Comparison of ENCODE assay signal across 10 cellular contexts in genomic region chr1:61054636-61055035, GRCh38. TPM values are rescaled to one million over a fixed set of nuclear protein-coding genes. Genes with fewer than 3 reads are reported as not detected.
DNase-seq lines count a peak whose midpoint lies in the region; ATAC-seq, FAIRE-seq and TF ChIP-seq lines count a peak whose summit lies in the region.
"Had no signal": no experiment of that assay in that cellular context is flagged by ENCODE, and none has a peak within 500 bp of the region (broad histone marks: within the 10 kb centered on the region; RNA-seq: fewer than 3 reads in every experiment).

No MANE protein-coding gene starts in this region.

- H2AFZ ChIP-seq in astrocyte (ENCODE audit: low read depth, low read length): no peak overlapping the region

- H3K4me1 ChIP-seq in astrocyte (ENCODE audit: insufficient read depth, low read length): peaks cover 3% of the 10 kb centered on the region
- peaks cover 27 to 73% (median 54%) of the 10 kb centered on the region in 4 donors for H3K4me1 ChIP-seq in stomach

- CTCF ChIA-PET in activated naive CD4-positive, alpha-beta T cell treated with anti-CD3 and anti-CD28 coated beads for 36 hours (lab: Charles Lee): interaction anchor here (2.1 kb wide), 1 partner anchor 12 kb away, joined by 8 read pairs; no protein-coding TSS in a partner anchor

- TF ChIP-seq POLR2A in stomach (IDR thresholded peaks at IDR 0.05): no peak

- H3K27ac Mint-ChIP-seq in astrocyte (ENCODE audit: unreplicated experiment): no peak overlapping the region
- H3K27ac Mint-ChIP-seq in activated naive CD4-positive, alpha-beta T cell treated with anti-CD3 and anti-CD28 coated beads for 36 hours: no peak overlapping the region

- intact Hi-C loops in left colon (cut with DNase I, micrococcal nuclease) (loop anchor here (10.0 kb wide), 2 partner anchors 180 to 400 kb away; no protein-coding TSS in a partner anchor), stomach (cut with DNase I; ENCODE audit: low total_unique reads) (loop anchor here (5.0 kb wide), 1 partner anchor 398 kb away; no protein-coding TSS in a partner anchor)
- intact Hi-C loops in activated naive CD4-positive, alpha-beta T cell treated with anti-CD3 and anti-CD28 coated beads for 36 hours (cut with micrococcal nuclease): loop anchor here (5.0 kb wide), 2 partner anchors 218 to 263 kb away; no protein-coding TSS in a partner anchor

- peak; percentile 55 for ATAC-seq in left colon
- ATAC-seq in omental fat pad (ENCODE audit: low FRiP score): no peak

- 65 to 80% (median 74%) methylated on average over 11 of the region's 11 CpGs for WGBS in stomach, 5 donors

- H3K9me3 ChIP-seq in astrocyte (ENCODE audit: insufficient read depth, low read depth, low read length) (no peaks in the 10 kb centered on the region), stomach (no peaks in the 10 kb centered on the region)

- DNase-seq in H7 (peak; percentile 51), astrocyte (ENCODE audit: low read depth) (no peak), left colon (peak; percentile 69 to 70), stomach (no peak), NCI-H187 treated with DMSO at 0.1 percent for 48 hours (lab: John Stamatoyannopoulos, UW) (no peak), omental fat pad (ENCODE audit: low spot score) (no peak)
- DNase-seq in activated naive CD4-positive, alpha-beta T cell treated with anti-CD3 and anti-CD28 coated beads for 36 hours: no peak
- DNase-seq: activated effector memory CD4-positive, alpha-beta T cell treated with Interleukin-2 at 50 U/mL for 16 hours; NCI-H774; stimulated activated CD4-positive, alpha-beta T cell treated with anti-CD3 and anti-CD28 coated beads, Interleukin-4, amount 100 ng/mL, for 24 hours had no signal

- TF ChIP-seq CTCF in astrocyte (IDR thresholded peaks at IDR 0.05; ENCODE audit: insufficient read depth, low read depth, low read length) (no peak), stomach (IDR thresholded peaks at IDR 0.05) (no peak), omental fat pad (IDR thresholded peaks at IDR 0.05) (no peak)

- H3K27me3 ChIP-seq in H7 (ENCODE audit: control insufficient read depth, insufficient read depth, low read length) (peaks cover 66% of the 10 kb centered on the region), astrocyte (ENCODE audit: insufficient read depth, low read length) (peaks cover 57% of the 10 kb centered on the region), stomach (peaks cover 0 to 21% (median 0%) of the 10 kb centered on the region in 3 donors)

- no peak for FAIRE-seq in astrocyte (lab: Jason Lieb, UNC)

- H3K27ac ChIP-seq in astrocyte (ENCODE audit: low read depth, low read length) (no peak overlapping the region), stomach (peak overlapping the region; percentile 62 to 95 (median 93))

- H3K4me3 ChIP-seq in H7 (ENCODE audit: insufficient read depth, low read depth, low read length): no peak overlapping the region; the same call in 1 of the 2 replicates
- H3K4me3 ChIP-seq in astrocyte (ENCODE audit: insufficient read depth, low read depth, low read length): no peak overlapping the region
- H3K4me3 ChIP-seq in stomach: no peak overlapping the region

- H3K36me3 ChIP-seq in H7 (replicated peaks; ENCODE audit: control insufficient read depth, insufficient read depth, low read length) (no peaks in the 10 kb centered on the region), astrocyte (ENCODE audit: insufficient read depth, low read length) (no peaks in the 10 kb centered on the region), stomach (no peaks in the 10 kb centered on the region)

- H3K27me3 Mint-ChIP-seq in astrocyte (ENCODE audit: low read depth, unreplicated experiment): peaks cover 63% of the 10 kb centered on the region
- H3K27me3 Mint-ChIP-seq in activated naive CD4-positive, alpha-beta T cell treated with anti-CD3 and anti-CD28 coated beads for 36 hours (ENCODE audit: low read depth): peaks cover 64% of the 10 kb centered on the region

- H3K9me3 Mint-ChIP-seq in astrocyte (ENCODE audit: unreplicated experiment): no peaks in the 10 kb centered on the region
- H3K9me3 Mint-ChIP-seq in activated naive CD4-positive, alpha-beta T cell treated with anti-CD3 and anti-CD28 coated beads for 36 hours: no peaks in the 10 kb centered on the region

- peaks cover 6% of the 10 kb centered on the region for H3K4me1 Mint-ChIP-seq in astrocyte (ENCODE audit: low read depth, unreplicated experiment)
- H3K4me1 Mint-ChIP-seq in activated naive CD4-positive, alpha-beta T cell treated with anti-CD3 and anti-CD28 coated beads for 36 hours (ENCODE audit: low read depth): peaks cover 33% of the 10 kb centered on the region

- H3K4me2 ChIP-seq in astrocyte (ENCODE audit: low read length): no peak overlapping the region

- H3K36me3 Mint-ChIP-seq in astrocyte (ENCODE audit: low read depth, unreplicated experiment): no peaks in the 10 kb centered on the region
- no peaks in the 10 kb centered on the region for H3K36me3 Mint-ChIP-seq in activated naive CD4-positive, alpha-beta T cell treated with anti-CD3 and anti-CD28 coated beads for 36 hours (ENCODE audit: low read depth)

- H3K4me3 Mint-ChIP-seq in astrocyte (ENCODE audit: unreplicated experiment): peak overlapping the region; percentile 45
- no peak overlapping the region for H3K4me3 Mint-ChIP-seq in activated naive CD4-positive, alpha-beta T cell treated with anti-CD3 and anti-CD28 coated beads for 36 hours

- H3K79me2 ChIP-seq in astrocyte (ENCODE audit: insufficient read depth, low read length): no peaks in the 10 kb centered on the region

- TF ChIP-seq EP300 in stomach (IDR thresholded peaks at IDR 0.05): no peak

- H3K9ac ChIP-seq in astrocyte (ENCODE audit: low read length): no peak overlapping the region

- peaks cover 7% of the 10 kb centered on the region for H4K20me1 ChIP-seq in astrocyte (ENCODE audit: insufficient read depth, low read length)

RNA-seq across cellular contexts. Expression of gene NFIA, which starts 27.7 kb away (rescaled TPM):
- total RNA-seq in H7 (2014; rRNA removed; shearing (Covaris generic)): 8.4 and 11.3 TPM in 2 replicates
- total RNA-seq in astrocyte: 4.6 and 7.2 TPM in 2 replicates
- 10 to 100 TPM; 51.1 to 51.4 TPM for total RNA-seq in left colon
- 100 to 1,000 TPM in 1 of 5 donors, 10 to 100 TPM in 4; 16.8 to 108 (median 61.0) TPM for total RNA-seq in stomach
- 10 to 100 TPM in 2 of 3 donors, 1 to 10 TPM in 1; 9.6 to 11.9 (median 10.0) TPM for polyA plus RNA-seq in stomach
- total RNA-seq in omental fat pad: 100 to 1,000 TPM in 1 of 4 donors, 10 to 100 TPM in 3; 61.1 to 159 (median 77.5) TPM
- total RNA-seq in activated naive CD4-positive, alpha-beta T cell treated with anti-CD3 and anti-CD28 coated beads for 36 hours: 1 to 10 TPM in 1 of 2 experiments, under 1 TPM in 1; 0.98 to 1.1 TPM

Comparison
In these comparisons a context has a peak if more than half of its experiments do, and no peak if none do; other contexts are left out.
1. DNase-seq: peak in H7 (single experiment) and left colon (2 of 2); none in astrocyte (single experiment), stomach (single experiment), NCI-H187 treated with DMSO at 0.1 percent for 48 hours (single experiment), omental fat pad (single experiment) and activated naive CD4-positive, alpha-beta T cell treated with anti-CD3 and anti-CD28 coated beads for 36 hours (single experiment).